9 cellular contexts compared by ENCODE assay signal in genomic region chr11:111938687-111939160, GRCh38. TPM values are rescaled to one million over a fixed set of nuclear protein-coding genes. Genes with fewer than 3 reads are reported as not detected.
A peak's percentile ranks its signal among the peaks of the same experiment; 100 is the strongest.
DNase-seq lines count a peak whose midpoint lies in the region; ATAC-seq lines count a peak whose summit lies in the region.
"Had no signal": no experiment of that assay in that cellular context is flagged by ENCODE, and none has a peak within 500 bp of the region (broad histone marks: within the 10 kb centered on the region; RNA-seq: fewer than 3 reads in every experiment).

No MANE protein-coding gene starts in this region.

- H3K4me1 ChIP-seq in BLaER1 treated with 17β-estradiol and CSF1 and Interleukin-3, amounts not matched to agents 10 nM and 100 nM, result peaks cover 39 to 45% (median 42%) of the 10 kb centered on the region in 10 experiments
- H3K4me1 ChIP-seq in SJSA1 (replicated peaks), result peaks cover 58% of the 10 kb centered on the region

- no peaks in the 10 kb centered on the region for H3K36me3 ChIP-seq in BLaER1 treated with 17β-estradiol and CSF1 and Interleukin-3, amounts not matched to agents 10 nM and 100 nM
- H3K36me3 ChIP-seq in SJSA1, result no peaks in the 10 kb centered on the region

- ATAC-seq in GM18909 (IDR thresholded peaks at IDR 0.05; ENCODE audit: poor library complexity, unreplicated experiment) (peak; percentile 86), HG03066 (IDR thresholded peaks at IDR 0.05; ENCODE audit: low read depth, unreplicated experiment) (peak; percentile 73)

- H3K9ac ChIP-seq in BLaER1 treated with 17β-estradiol and CSF1 and Interleukin-3, amounts not matched to agents 10 nM and 100 nM, result peak overlapping the region in 4 of 11 experiments; percentile 4 to 31 (median 11); a peak in 3 of 22 replicates

- no peaks in the 10 kb centered on the region; a peak in 1 of 22 replicates for H4K20me1 ChIP-seq in BLaER1 treated with 17β-estradiol and CSF1 and Interleukin-3, amounts not matched to agents 10 nM and 100 nM

- no peaks in the 10 kb centered on the region for H3K9me3 ChIP-seq in BLaER1 treated with 17β-estradiol and CSF1 and Interleukin-3, amounts not matched to agents 10 nM and 100 nM (replicated peaks in 1 of 11)
- H3K9me3 ChIP-seq in SJSA1 (replicated peaks), result no peaks in the 10 kb centered on the region

- H3K4me3 ChIP-seq in BLaER1 treated with 17β-estradiol and CSF1 and Interleukin-3, amounts not matched to agents 10 nM and 100 nM, result peak overlapping the region in 1 of 10 experiments; percentile 25; a peak in 3 of 20 replicates
- H3K4me3 ChIP-seq in SJSA1, result no peak overlapping the region

- H3K4me2 ChIP-seq in BLaER1 treated with 17β-estradiol and CSF1 and Interleukin-3, amounts not matched to agents 10 nM and 100 nM, result peak overlapping the region; percentile 36 to 94 (median 94)

- peak overlapping the region in 6 of 11 experiments; percentile 33 to 63 (median 51); a peak in 12 of 22 replicates for H3K27ac ChIP-seq in BLaER1 treated with 17β-estradiol and CSF1 and Interleukin-3, amounts not matched to agents 10 nM and 100 nM
- peak overlapping the region; percentile 47 for H3K27ac ChIP-seq in SJSA1

- peaks cover 0 to 27% (median 15%) of the 10 kb centered on the region in 11 experiments; a peak in 14 of 22 replicates for H3K27me3 ChIP-seq in BLaER1 treated with 17β-estradiol and CSF1 and Interleukin-3, amounts not matched to agents 10 nM and 100 nM
- no peaks in the 10 kb centered on the region for H3K27me3 ChIP-seq in SJSA1 (replicated peaks)

- no peak for DNase-seq in SJSA1 (ENCODE audit: low read depth in 1 of 2, low spot score in 2 of 2)
- DNase-seq in cerebellar cortex (ENCODE audit: low spot score), result peak; percentile 95
- peak; percentile 65 for DNase-seq in myocyte (ENCODE audit: low read depth)
- DNase-seq in H4 (ENCODE audit: low spot score), result no peak
- DNase-seq in HT-29 (ENCODE audit: low spot score), result no peak

RNA-seq across cellular contexts. Expression of gene DIXDC1, which starts 1.6 kb away (rescaled TPM):
- total RNA-seq in SJSA1 (2014; rRNA removed; shearing (Covaris generic)), result 8.4 and 10.3 TPM in 2 replicates
- 17.7 and 19.6 TPM in 2 replicates for total RNA-seq in myocyte
- polyA plus RNA-seq in myocyte (2012), result 15.9 TPM
- 4.4 and 6.3 TPM in 2 replicates for total RNA-seq in H4 (2014; rRNA removed; shearing (Covaris generic))
- total RNA-seq in HT-29 (2014; rRNA removed; shearing (Covaris generic)), result 2.0 and 2.6 TPM in 2 replicates

RNA-seq across cellular contexts. Expression of gene C11orf52, which starts 20.0 kb away (rescaled TPM):
- total RNA-seq in SJSA1 (2014; rRNA removed; shearing (Covaris generic)), result not detected in 2 replicates
- 0.70 and 1.7 TPM in 2 replicates for total RNA-seq in myocyte
- polyA plus RNA-seq in myocyte (2012), result 3.7 TPM
- not detected in 2 replicates for total RNA-seq in H4 (2014; rRNA removed; shearing (Covaris generic))
- total RNA-seq in HT-29 (2014; rRNA removed; shearing (Covaris generic)), result 4.3 and 6.3 TPM in 2 replicates

RNA-seq across cellular contexts. Expression of gene HSPB2, which starts 26.2 kb away (rescaled TPM):
- not detected in 2 replicates for total RNA-seq in SJSA1 (2014; rRNA removed; shearing (Covaris generic))
- 14.6 and 15.6 TPM in 2 replicates for total RNA-seq in myocyte
- 67.7 TPM for polyA plus RNA-seq in myocyte (2012)
- not detected in 2 replicates for total RNA-seq in H4 (2014; rRNA removed; shearing (Covaris generic))
- not detected in 2 replicates for total RNA-seq in HT-29 (2014; rRNA removed; shearing (Covaris generic))
- total RNA-seq: pulmonary artery endothelial cell had no signal

RNA-seq across cellular contexts. Expression of gene CRYAB, which starts 27.2 kb away (rescaled TPM):
- 0.97 and 3.1 TPM in 2 replicates for total RNA-seq in SJSA1 (2014; rRNA removed; shearing (Covaris generic))
- 182 and 268 TPM in 2 replicates for total RNA-seq in myocyte
- polyA plus RNA-seq in myocyte (2012), result 1,070 TPM
- 0.15 TPM in 1 of 2 replicates, not detected in the other for total RNA-seq in H4 (2014; rRNA removed; shearing (Covaris generic))
- not detected in 2 replicates for total RNA-seq in HT-29 (2014; rRNA removed; shearing (Covaris generic))

RNA-seq across cellular contexts. Expression of gene CFAP68, which starts 59.4 kb away (rescaled TPM):
- 1.7 and 8.6 TPM in 2 replicates for total RNA-seq in SJSA1 (2014; rRNA removed; shearing (Covaris generic))
- 25.7 and 33.1 TPM in 2 replicates for total RNA-seq in myocyte
- 32.0 TPM for polyA plus RNA-seq in myocyte (2012)
- total RNA-seq in H4 (2014; rRNA removed; shearing (Covaris generic)), result 22.7 and 28.2 TPM in 2 replicates
- 8.8 and 11.9 TPM in 2 replicates for total RNA-seq in HT-29 (2014; rRNA removed; shearing (Covaris generic))

Comparison
In these comparisons a context has a peak if more than half of its experiments do, and no peak if none do; other contexts are left out.
1. DNase-seq: peak in cerebellar cortex (single experiment) and myocyte (single experiment); none in SJSA1 (0 of 2), H4 (single experiment) and HT-29 (single experiment).
2. RNA of gene HSPB2, which starts 26.2 kb away (total RNA-seq): 14.6 to 15.6 TPM in myocyte; not detected in SJSA1, not detected in H4 and not detected in HT-29; every median in the first group is over 10 times any median in the second.